ENCODE assay signal across 16 cellular contexts in genomic region chr11:123233978-123234340, GRCh38. TPM values are rescaled to one million over a fixed set of nuclear protein-coding genes. Genes with fewer than 3 reads are reported as not detected.
A peak's percentile ranks its signal among the peaks of the same experiment; 100 is the strongest.
DNase-seq lines count a peak whose midpoint lies in the region; ATAC-seq and TF ChIP-seq lines count a peak whose summit lies in the region.
"Had no signal": no experiment of that assay in that cellular context is flagged by ENCODE, and none has a peak within 500 bp of the region (broad histone marks: within the 10 kb centered on the region; RNA-seq: fewer than 3 reads in every experiment).

No MANE protein-coding gene starts in this region.

- H3K9me3 ChIP-seq in gastroesophageal sphincter: no peaks in the 10 kb centered on the region
- H3K9me3 ChIP-seq: colonic mucosa, lower lobe of right lung had no signal

- peaks cover 0 to 52% (median 0%) of the 10 kb centered on the region in 3 donors for H3K4me1 ChIP-seq in gastroesophageal sphincter
- H3K4me1 ChIP-seq: colonic mucosa had no signal

- whole genome bisulfite sequencing in gastroesophageal sphincter (ENCODE audit: low coverage in 1 of 2), 2 donors: 50 to 79% methylated on average over 3 of the region's 3 CpGs

- no peaks in the 10 kb centered on the region for H3K36me3 Mint-ChIP-seq in T-cell

- H3K27me3 Mint-ChIP-seq in stimulated activated naive CD8-positive, alpha-beta T cell treated with anti-CD3 and anti-CD28 coated beads, Interleukin-15, amount 100 ng/mL, for 72 hours: peaks cover 9% of the 10 kb centered on the region
- H3K27me3 Mint-ChIP-seq in T-cell: no peaks in the 10 kb centered on the region

- CTCF ChIA-PET in T-cell (lab: Charles Lee): interaction anchor here (1.0 to 2.3 kb wide), 3 partner anchors 12 to 27 kb away, joined by 5 to 16 read pairs (median 7); no protein-coding TSS in a partner anchor

- no peak for ATAC-seq in stimulated activated naive CD8-positive, alpha-beta T cell treated with anti-CD3 and anti-CD28 coated beads, Interleukin-15, amount 100 ng/mL, for 72 hours
- ATAC-seq in stimulated activated naive CD8-positive, alpha-beta T cell treated with anti-CD3 and anti-CD28 coated beads, Interleukin-15, Interleukin-2, amounts not matched to agents 100 U/mL and 50 U/mL, for 24 hours: no peak
- ATAC-seq in T-cell (replicated peaks in 1 of 4) (no peak), gastroesophageal sphincter (no peak), GM19397 (IDR thresholded peaks at IDR 0.05; ENCODE audit: unreplicated experiment) (no peak)
- ATAC-seq: lower lobe of right lung had no signal

- no peaks in the 10 kb centered on the region for H3K36me3 ChIP-seq in gastroesophageal sphincter
- H3K36me3 ChIP-seq: colonic mucosa, lower lobe of right lung had no signal

- no peak overlapping the region for H3K4me3 Mint-ChIP-seq in stimulated activated naive CD8-positive, alpha-beta T cell treated with anti-CD3 and anti-CD28 coated beads, Interleukin-15, amount 100 ng/mL, for 72 hours
- peak overlapping the region in 2 of 3 donors; percentile 10 to 62 for H3K4me3 Mint-ChIP-seq in T-cell

- TF ChIP-seq CTCF in gastroesophageal sphincter (IDR thresholded peaks at IDR 0.05): no peak

- no peak for DNase-seq in stimulated activated naive CD8-positive, alpha-beta T cell treated with anti-CD3 and anti-CD28 coated beads, Interleukin-15, amount 100 ng/mL, for 72 hours
- DNase-seq in stimulated activated naive CD8-positive, alpha-beta T cell treated with anti-CD3 and anti-CD28 coated beads, Interleukin-15, Interleukin-2, amounts not matched to agents 100 U/mL and 50 U/mL, for 24 hours: no peak
- no peak for DNase-seq in T-cell
- DNase-seq in NK-92 treated with Interleukin-12 subunit alpha and Interleukin-12 subunit beta, amount 100 ng/mL, for 24 hours (lab: John Stamatoyannopoulos, UW): no peak
- no peak for DNase-seq in NCI-H524 (lab: John Stamatoyannopoulos, UW)
- DNase-seq: activated effector memory CD4-positive, alpha-beta T cell treated with Interleukin-2 at 50 U/mL for 16 hours; AML-193; colonic mucosa; GF-D8; lower lobe of right lung; NCI-H1048; NCI-H526 treated with DMSO at 0.1 percent for 48 hours; posterior cingulate gyrus had no signal

- peak overlapping the region in 3 of 4 donors; percentile 34 to 73 (median 43) for H3K27ac ChIP-seq in gastroesophageal sphincter
- H3K27ac ChIP-seq: colonic mucosa, epithelial cell of prostate, lower lobe of right lung had no signal

- no peak for TF ChIP-seq EP300 in gastroesophageal sphincter (IDR thresholded peaks at IDR 0.05)

- H3K9me3 Mint-ChIP-seq in stimulated activated naive CD8-positive, alpha-beta T cell treated with anti-CD3 and anti-CD28 coated beads, Interleukin-15, amount 100 ng/mL, for 72 hours: no peaks in the 10 kb centered on the region
- no peaks in the 10 kb centered on the region for H3K9me3 Mint-ChIP-seq in T-cell

- POLR2A ChIA-PET in T-cell (lab: Charles Lee): no interaction called here

- H3K27ac Mint-ChIP-seq in stimulated activated naive CD8-positive, alpha-beta T cell treated with anti-CD3 and anti-CD28 coated beads, Interleukin-15, amount 100 ng/mL, for 72 hours: peak overlapping the region; percentile 90 to 98
- peak overlapping the region in 1 of 2 donors; percentile 93 for H3K27ac Mint-ChIP-seq in T-cell

- H3K4me3 ChIP-seq in gastroesophageal sphincter: no peak overlapping the region
- H3K4me3 ChIP-seq: colonic mucosa, lower lobe of right lung had no signal

- H3K4me1 Mint-ChIP-seq in stimulated activated naive CD8-positive, alpha-beta T cell treated with anti-CD3 and anti-CD28 coated beads, Interleukin-15, amount 100 ng/mL, for 72 hours: peaks cover 26% of the 10 kb centered on the region
- H3K4me1 Mint-ChIP-seq in T-cell: peaks cover 16 to 26% (median 19%) of the 10 kb centered on the region in 3 donors

- no peak for TF ChIP-seq POLR2A in gastroesophageal sphincter (IDR thresholded peaks at IDR 0.05)

- no peaks in the 10 kb centered on the region for H3K27me3 ChIP-seq in gastroesophageal sphincter
- H3K27me3 ChIP-seq: colonic mucosa had no signal

RNA-seq across cellular contexts. Expression of gene CLMP, which starts 38.9 kb away (rescaled TPM):
- total RNA-seq in T-cell: under 1 TPM; 0.09 to 0.43 (median 0.30) TPM
- total RNA-seq in gastroesophageal sphincter: 100 to 1,000 TPM in 3 of 4 donors, 10 to 100 TPM in 1; 89.1 to 274 (median 151) TPM

Comparison
In these comparisons a context has a peak if more than half of its experiments do, and no peak if none do; other contexts are left out.
1. H3K4me3 Mint-ChIP-seq: peak in T-cell (2 of 3); none in stimulated activated naive CD8-positive, alpha-beta T cell treated with anti-CD3 and anti-CD28 coated beads, Interleukin-15, amount 100 ng/mL, for 72 hours (0 of 2).
2. RNA of gene CLMP, which starts 38.9 kb away (total RNA-seq): 89.1 to 274 TPM in gastroesophageal sphincter; 0.09 to 0.43 TPM in T-cell; every median in the first group is over 10 times any median in the second.